In the genomic region with DNA sequence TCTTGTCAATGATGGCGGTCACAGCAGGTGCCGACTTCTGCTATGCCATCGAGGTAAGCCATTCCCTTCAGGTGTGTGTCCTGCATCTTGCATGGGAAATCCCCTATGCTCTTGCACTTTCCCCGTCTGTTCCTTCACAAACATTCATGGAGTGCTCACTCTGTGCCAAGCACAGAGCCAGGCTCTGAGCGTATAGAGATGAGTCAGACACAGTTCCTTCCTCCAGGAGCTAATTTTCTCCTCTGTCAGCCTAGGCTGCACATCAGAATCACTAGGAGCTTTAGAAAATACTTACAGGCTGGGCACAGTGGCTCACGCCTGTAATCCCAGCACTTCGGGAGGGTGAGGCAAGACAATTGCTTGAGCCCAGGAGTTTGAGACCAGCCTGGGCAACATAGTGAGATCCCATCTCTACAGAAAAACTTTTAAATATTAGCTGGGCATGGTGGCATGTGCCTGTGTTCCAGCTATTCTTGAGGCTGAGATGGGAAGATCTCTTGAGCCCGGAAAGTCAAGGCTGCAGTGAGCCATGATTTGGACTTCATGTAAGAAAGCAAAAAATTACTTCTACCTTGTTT, we compare ENCODE assay signal across 27 cellular contexts. TPM values are rescaled to one million over a fixed set of nuclear protein-coding genes. Genes with fewer than 3 reads are reported as not detected.
DNase-seq lines count a peak whose midpoint lies in the region; ATAC-seq, FAIRE-seq and TF ChIP-seq lines count a peak whose summit lies in the region.
"Had no signal": no experiment of that assay in that cellular context is flagged by ENCODE, and none has a peak within 500 bp of the region (broad histone marks: within the 10 kb centered on the region; RNA-seq: fewer than 3 reads in every experiment).

No MANE protein-coding gene starts in this region.

- H3K4me1 ChIP-seq in CD4-positive, CD25-positive, alpha-beta regulatory T cell (ENCODE audit: control insufficient read depth, insufficient read depth, low read length, poor library complexity, severe bottlenecking) = no peaks in the 10 kb centered on the region
- peaks cover 13% of the 10 kb centered on the region for H3K4me1 ChIP-seq in hepatocyte (ENCODE audit: insufficient read depth)

- H3K9me3 ChIP-seq in CD4-positive, CD25-positive, alpha-beta regulatory T cell (ENCODE audit: control insufficient read depth in 2 of 2, low read length in 2 of 2) = no peaks in the 10 kb centered on the region
- H3K9me3 ChIP-seq in MG63 (no peaks in the 10 kb centered on the region), hepatocyte (ENCODE audit: low read depth) (no peaks in the 10 kb centered on the region)
- H3K9me3 ChIP-seq: BLaER1, HAP-1 had no signal

- H2AFZ ChIP-seq in hepatocyte = no peak overlapping the region
- H2AFZ ChIP-seq: GM23338, PC-9 had no signal

- ATAC-seq in CD4-positive, CD25-positive, alpha-beta regulatory T cell (ENCODE audit: low read depth in 2 of 2) = no peak
- ATAC-seq in HG03196 (IDR thresholded peaks at IDR 0.05; ENCODE audit: unreplicated experiment) = no peak
- ATAC-seq in GM18867 (IDR thresholded peaks at IDR 0.05; ENCODE audit: unreplicated experiment) = no peak
- ATAC-seq: GM23338 had no signal

- H3K4me2 ChIP-seq in hepatocyte = no peak overlapping the region
- H3K4me2 ChIP-seq: BLaER1, GM23338, PC-9 had no signal

- DNase-seq in CD4-positive, CD25-positive, alpha-beta regulatory T cell = no peak
- DNase-seq in MG63 (peak; percentile 4), bronchial epithelial cell (ENCODE audit: low read depth) (peak; percentile 18), fibroblast of mammary gland (ENCODE audit: low read depth) (peak; percentile 22), hepatocyte (ENCODE audit: low spot score) (no peak), D721Med (ENCODE audit: insufficient read length, low spot score) (no peak)
- DNase-seq: CD4-positive, alpha-beta T cell; DMS53; Karpas-422; NCI-H1092 treated with DMSO at 0.1 percent for 48 hours; NCI-H1436; NCI-H187; NCI-H2081 treated with DMSO at 0.1 percent for 48 hours; NCI-H2171; NCI-H345; NCI-H510A treated with DMSO at 0.1 percent for 48 hours; NCI-H774; NK-92 treated with Interleukin-12 subunit alpha and Interleukin-12 subunit beta, amount 100 ng/mL, for 24 hours; PC-9; Right ventricle myocardium superior had no signal

- no peaks in the 10 kb centered on the region for H3K79me2 ChIP-seq in hepatocyte

- no peaks in the 10 kb centered on the region for H4K20me1 ChIP-seq in hepatocyte (ENCODE audit: insufficient read depth, poor library complexity, severe bottlenecking)

- no peak for TF ChIP-seq CTCF in bronchial epithelial cell (IDR thresholded peaks at IDR 0.05; ENCODE audit: insufficient read depth, low read length, severe bottlenecking)
- TF ChIP-seq CTCF in fibroblast of mammary gland (conservative IDR thresholded peaks at IDR 0.05; ENCODE audit: control insufficient read depth, insufficient read depth, low read depth, low read length) = no peak
- TF ChIP-seq CTCF in hepatocyte (IDR thresholded peaks at IDR 0.05; ENCODE audit: poor library complexity) = no peak
- TF ChIP-seq CTCF in D721Med (IDR thresholded peaks at IDR 0.05; ENCODE audit: insufficient read depth, missing control alignments) = no peak

- FAIRE-seq in bronchial epithelial cell (lab: Jason Lieb, UNC) (no peak), D721Med (lab: Jason Lieb, UNC) (no peak)
- FAIRE-seq: A204.1, G401.6 had no signal

- peaks cover 31% of the 10 kb centered on the region for H3K36me3 ChIP-seq in CD4-positive, CD25-positive, alpha-beta regulatory T cell (ENCODE audit: control insufficient read depth, insufficient read depth, low read length)
- peaks cover 6% of the 10 kb centered on the region for H3K36me3 ChIP-seq in MG63
- peaks cover 5% of the 10 kb centered on the region for H3K36me3 ChIP-seq in bronchial epithelial cell (ENCODE audit: control insufficient read depth, insufficient read depth, low read length)
- no peaks in the 10 kb centered on the region for H3K36me3 ChIP-seq in hepatocyte (replicated peaks; ENCODE audit: insufficient read depth, low read depth)

- H3K4me3 Mint-ChIP-seq in CD4-positive, CD25-positive, alpha-beta regulatory T cell = no peak overlapping the region
- H3K4me3 Mint-ChIP-seq: CD4-positive, alpha-beta T cell; GM23338 had no signal

- H3K27ac ChIP-seq in CD4-positive, CD25-positive, alpha-beta regulatory T cell (ENCODE audit: insufficient read depth, low read length, poor library complexity, severe bottlenecking) = no peak overlapping the region
- H3K27ac ChIP-seq in hepatocyte = no peak overlapping the region
- H3K27ac ChIP-seq: BLaER1, PC-9 had no signal

- H3K9me3 Mint-ChIP-seq in CD4-positive, CD25-positive, alpha-beta regulatory T cell = peaks cover 0 to 1% (median 0%) of the 10 kb centered on the region in 7 donors
- H3K9me3 Mint-ChIP-seq: CD4-positive, alpha-beta T cell; GM23338 had no signal

- H3K27me3 Mint-ChIP-seq in CD4-positive, CD25-positive, alpha-beta regulatory T cell = no peaks in the 10 kb centered on the region
- H3K27me3 Mint-ChIP-seq: CD4-positive, alpha-beta T cell had no signal

- no peak overlapping the region for H3K4me3 ChIP-seq in CD4-positive, CD25-positive, alpha-beta regulatory T cell (ENCODE audit: low read depth, low read length)
- H3K4me3 ChIP-seq in MG63 (no peak overlapping the region), bronchial epithelial cell (ENCODE audit: low read depth, low read length) (no peak overlapping the region), fibroblast of mammary gland (ENCODE audit: control insufficient read depth, low read depth, low read length) (no peak overlapping the region), hepatocyte (no peak overlapping the region)
- H3K4me3 ChIP-seq: BLaER1, GM23338, HAP-1, PC-9 had no signal

- no peaks in the 10 kb centered on the region for H3K27me3 ChIP-seq in CD4-positive, CD25-positive, alpha-beta regulatory T cell (ENCODE audit: control insufficient read depth, insufficient read depth, low read length)
- no peaks in the 10 kb centered on the region for H3K27me3 ChIP-seq in MG63
- no peaks in the 10 kb centered on the region for H3K27me3 ChIP-seq in bronchial epithelial cell (ENCODE audit: control insufficient read depth, insufficient read depth, low read length)
- no peaks in the 10 kb centered on the region for H3K27me3 ChIP-seq in hepatocyte
- H3K27me3 ChIP-seq: BLaER1 had no signal

- WGBS in hepatocyte (ENCODE audit: low lambda C conversion rate, missing lambda C conversion rate) = 96% methylated on average over 8 of the region's 8 CpGs

- peaks cover 5 to 15% (median 8%) of the 10 kb centered on the region in 4 donors for H3K4me1 Mint-ChIP-seq in CD4-positive, CD25-positive, alpha-beta regulatory T cell

- peak overlapping the region in 2 of 3 donors; percentile 20 to 47 for H3K27ac Mint-ChIP-seq in CD4-positive, CD25-positive, alpha-beta regulatory T cell
- H3K27ac Mint-ChIP-seq: CD4-positive, alpha-beta T cell; GM23338 had no signal

- no peaks in the 10 kb centered on the region for H3K9me2 ChIP-seq in hepatocyte (replicated peaks; ENCODE audit: insufficient read depth)

- H3K36me3 Mint-ChIP-seq in CD4-positive, CD25-positive, alpha-beta regulatory T cell = peaks cover 27% of the 10 kb centered on the region

RNA-seq across cellular contexts. Expression of gene PRMT7, which starts 14.1 kb away (rescaled TPM):
- 53.8 TPM for total RNA-seq in CD4-positive, CD25-positive, alpha-beta regulatory T cell
- polyA plus RNA-seq in CD4-positive, CD25-positive, alpha-beta regulatory T cell = 10 to 100 TPM; 32.4 to 34.8 (median 34.1) TPM
- total RNA-seq in MG63 (2014; rRNA removed; shearing (Covaris generic); ENCODE audit: low replicate concordance) = 42.5 and 81.1 TPM in 2 replicates
- total RNA-seq in bronchial epithelial cell (23.9 and 36.9 TPM in 2 replicates), hepatocyte (41.1 and 41.9 TPM in 2 replicates)
- polyA plus RNA-seq in hepatocyte = 31.0 and 43.6 TPM in 2 replicates

RNA-seq across cellular contexts. Expression of gene SLC7A6OS, which starts 14.1 kb away (rescaled TPM):
- 38.4 TPM for total RNA-seq in CD4-positive, CD25-positive, alpha-beta regulatory T cell
- polyA plus RNA-seq in CD4-positive, CD25-positive, alpha-beta regulatory T cell = 10 to 100 TPM; 23.7 to 28.0 (median 26.8) TPM
- 5.5 and 5.7 TPM in 2 replicates for total RNA-seq in MG63 (2014; rRNA removed; shearing (Covaris generic); ENCODE audit: low replicate concordance)
- total RNA-seq in bronchial epithelial cell (17.4 and 19.3 TPM in 2 replicates), hepatocyte (8.8 and 13.0 TPM in 2 replicates)
- polyA plus RNA-seq in hepatocyte = 13.7 and 18.9 TPM in 2 replicates

Comparison
In these comparisons a context has a peak if more than half of its experiments do, and no peak if none do; other contexts are left out.
1. DNase-seq: peak in MG63 (single experiment), bronchial epithelial cell (single experiment) and fibroblast of mammary gland (single experiment); none in CD4-positive, CD25-positive, alpha-beta regulatory T cell (0 of 3), hepatocyte (single experiment) and D721Med (single experiment).